In the genomic region with DNA sequence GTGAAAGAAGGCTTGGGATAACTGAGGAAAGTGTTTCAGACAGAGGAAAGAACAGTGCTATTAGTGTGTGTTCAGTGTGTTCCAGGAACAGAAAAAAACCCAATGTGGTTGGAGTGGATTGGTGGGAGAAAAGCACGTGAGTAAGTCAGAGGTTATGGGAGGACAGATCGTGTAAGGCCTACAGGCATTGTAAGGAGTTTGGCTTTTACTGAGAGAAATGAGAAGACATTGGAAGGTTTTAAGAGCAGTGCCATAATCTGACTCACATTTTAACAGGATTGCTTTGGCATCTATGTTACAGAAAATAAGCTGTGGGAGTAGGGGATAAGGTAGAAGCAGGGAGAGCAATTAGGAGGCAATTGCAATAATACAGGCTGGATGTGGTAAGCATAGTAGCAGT, we compare ENCODE assay signal across 12 cellular contexts. TPM values are rescaled to one million over a fixed set of nuclear protein-coding genes. Genes with fewer than 3 reads are reported as not detected.
DNase-seq lines count a peak whose midpoint lies in the region; ATAC-seq and TF ChIP-seq lines count a peak whose summit lies in the region.
"Had no signal": no experiment of that assay in that cellular context is flagged by ENCODE, and none has a peak within 500 bp of the region (broad histone marks: within the 10 kb centered on the region; RNA-seq: fewer than 3 reads in every experiment).

No MANE protein-coding gene starts in this region.

- H3K36me3 ChIP-seq in cardiac muscle cell (peaks cover 38% of the 10 kb centered on the region), adipocyte (ENCODE audit: control insufficient read depth, insufficient read depth, low read length, severe bottlenecking) (peaks cover 35% of the 10 kb centered on the region), mesenchymal stem cell (ENCODE audit: control insufficient read depth in 1 of 2, insufficient read depth in 2 of 2, low read depth in 1 of 2, low read length in 2 of 2) (peaks cover 0 to 53% of the 10 kb centered on the region in 2 experiments), vagina (peaks cover 4 to 31% of the 10 kb centered on the region in 2 donors), neuronal stem cell (replicated peaks in 1 of 2; ENCODE audit: control insufficient read depth in 2 of 2, insufficient read depth in 2 of 2, low read length in 2 of 2) (peaks cover 7 to 70% of the 10 kb centered on the region in 2 donors)

- H2AK5ac ChIP-seq in mesenchymal stem cell (ENCODE audit: low read length, severe bottlenecking) (no peak overlapping the region), neuronal stem cell (ENCODE audit: low read depth, low read length) (no peak overlapping the region)

- H2BK12ac ChIP-seq in mesenchymal stem cell (ENCODE audit: low read length in 2 of 2) (no peak overlapping the region), neuronal stem cell (ENCODE audit: low read length) (no peak overlapping the region)

- no peak overlapping the region for H3K4me3 ChIP-seq in cardiac muscle cell
- no peak overlapping the region for H3K4me3 ChIP-seq in right cardiac atrium (ENCODE audit: low read length)
- H3K4me3 ChIP-seq in adipocyte (ENCODE audit: low read length): peak overlapping the region; percentile 92
- H3K4me3 ChIP-seq in mesenchymal stem cell (ENCODE audit: insufficient read depth in 1 of 2, low read depth in 1 of 2, low read length in 2 of 2): peak overlapping the region in 1 of 2 experiments; percentile 23
- no peak overlapping the region for H3K4me3 ChIP-seq in vagina
- H3K4me3 ChIP-seq in neuronal stem cell (ENCODE audit: low read length in 2 of 2): no peak overlapping the region
- H3K4me3 ChIP-seq: SJSA1 had no signal

- H3K4ac ChIP-seq in mesenchymal stem cell (ENCODE audit: low read depth in 1 of 2, low read length in 2 of 2) (no peak overlapping the region), neuronal stem cell (ENCODE audit: low read length) (no peak overlapping the region)

- H4K8ac ChIP-seq in mesenchymal stem cell (ENCODE audit: low read length): no peak overlapping the region
- H4K8ac ChIP-seq in neuronal stem cell (ENCODE audit: low read depth, low read length): no peak overlapping the region

- H2AFZ ChIP-seq in mesenchymal stem cell (ENCODE audit: low read depth, low read length): no peak overlapping the region
- no peak overlapping the region for H2AFZ ChIP-seq in neuronal stem cell (ENCODE audit: low read length)

- H3K18ac ChIP-seq in mesenchymal stem cell (ENCODE audit: low read depth in 1 of 2, low read length in 2 of 2): no peak overlapping the region
- no peak overlapping the region for H3K18ac ChIP-seq in neuronal stem cell (ENCODE audit: low read length)

- H3K14ac ChIP-seq in mesenchymal stem cell (ENCODE audit: low read length in 2 of 2) (no peak overlapping the region), neuronal stem cell (ENCODE audit: low read length) (no peak overlapping the region)

- TF ChIP-seq CTCF in cardiac muscle cell (IDR thresholded peaks at IDR 0.05; ENCODE audit: low read depth, low read length): no peak
- TF ChIP-seq CTCF in vagina (IDR thresholded peaks at IDR 0.05): no peak

- peak overlapping the region; percentile 27 for H3K27ac ChIP-seq in cardiac muscle cell
- H3K27ac ChIP-seq in right cardiac atrium (ENCODE audit: low read length): no peak overlapping the region
- H3K27ac ChIP-seq in mesenchymal stem cell (ENCODE audit: low read length, poor library complexity, severe bottlenecking): no peak overlapping the region
- H3K27ac ChIP-seq in vagina: peak overlapping the region; percentile 40
- no peak overlapping the region for H3K27ac ChIP-seq in neuronal stem cell (replicated peaks; ENCODE audit: low read length)
- H3K27ac ChIP-seq: SJSA1 had no signal

- H2BK5ac ChIP-seq in mesenchymal stem cell (ENCODE audit: low read depth, low read length, poor library complexity, severe bottlenecking) (no peak overlapping the region), neuronal stem cell (ENCODE audit: low read length) (no peak overlapping the region)

- no peak for ATAC-seq in right cardiac atrium
- no peak for ATAC-seq in HG02678 (IDR thresholded peaks at IDR 0.05; ENCODE audit: unreplicated experiment)

- peaks cover 20% of the 10 kb centered on the region for H3K4me1 ChIP-seq in cardiac muscle cell (ENCODE audit: low read depth)
- peaks cover 4% of the 10 kb centered on the region for H3K4me1 ChIP-seq in right cardiac atrium (ENCODE audit: control insufficient read depth, insufficient read depth, low read length)
- H3K4me1 ChIP-seq in adipocyte (ENCODE audit: control insufficient read depth, insufficient read depth, low read length): peaks cover 67% of the 10 kb centered on the region
- no peaks in the 10 kb centered on the region for H3K4me1 ChIP-seq in mesenchymal stem cell (ENCODE audit: control insufficient read depth, insufficient read depth, low read depth, low read length)
- peaks cover 63% of the 10 kb centered on the region for H3K4me1 ChIP-seq in vagina
- H3K4me1 ChIP-seq in neuronal stem cell (ENCODE audit: control insufficient read depth in 2 of 2, insufficient read depth in 1 of 2, low read depth in 1 of 2, low read length in 2 of 2): peaks cover 0 to 9% of the 10 kb centered on the region in 2 donors

- no peak for TF ChIP-seq POLR2A in vagina (IDR thresholded peaks at IDR 0.05)

- H4K91ac ChIP-seq in mesenchymal stem cell (ENCODE audit: low read length) (no peak overlapping the region), neuronal stem cell (ENCODE audit: low read depth, low read length, poor library complexity) (no peak overlapping the region)

- intact Hi-C loops in right cardiac atrium (cut with DNase I): loop anchor here in 1 of 4 donors (10.0 kb wide), 1 partner anchor 156 kb away; a partner anchor contains a TSS
- intact Hi-C loops in vagina (cut with DNase I): no loop called here

- H3K79me1 ChIP-seq in mesenchymal stem cell (replicated peaks; ENCODE audit: low read length, poor library complexity, severe bottlenecking): peaks cover 5% of the 10 kb centered on the region
- peaks cover 5% of the 10 kb centered on the region for H3K79me1 ChIP-seq in neuronal stem cell (ENCODE audit: low read depth, low read length)

- H3K9me3 ChIP-seq in cardiac muscle cell (ENCODE audit: low read depth) (no peaks in the 10 kb centered on the region), right cardiac atrium (ENCODE audit: control insufficient read depth, low read length) (no peaks in the 10 kb centered on the region), adipocyte (ENCODE audit: control insufficient read depth, low read length) (no peaks in the 10 kb centered on the region), mesenchymal stem cell (ENCODE audit: control insufficient read depth, low read length) (no peaks in the 10 kb centered on the region), vagina (no peaks in the 10 kb centered on the region), neuronal stem cell (replicated peaks in 1 of 2; ENCODE audit: control insufficient read depth in 2 of 2, insufficient read depth in 1 of 2, low read depth in 1 of 2, low read length in 2 of 2) (no peaks in the 10 kb centered on the region)

- H2BK15ac ChIP-seq in mesenchymal stem cell (ENCODE audit: low read depth, poor library complexity, severe bottlenecking) (no peak overlapping the region), neuronal stem cell (ENCODE audit: low read length) (no peak overlapping the region)

- H3K27me3 ChIP-seq in cardiac muscle cell: no peaks in the 10 kb centered on the region
- no peaks in the 10 kb centered on the region for H3K27me3 ChIP-seq in right cardiac atrium (ENCODE audit: control insufficient read depth, insufficient read depth)
- no peaks in the 10 kb centered on the region for H3K27me3 ChIP-seq in adipocyte (replicated peaks; ENCODE audit: control insufficient read depth, insufficient read depth, low read length)
- H3K27me3 ChIP-seq in mesenchymal stem cell (ENCODE audit: control insufficient read depth in 1 of 2, insufficient read depth in 1 of 2, low read length in 2 of 2): no peaks in the 10 kb centered on the region
- H3K27me3 ChIP-seq in vagina: no peaks in the 10 kb centered on the region
- no peaks in the 10 kb centered on the region for H3K27me3 ChIP-seq in neuronal stem cell (ENCODE audit: control insufficient read depth in 3 of 3, insufficient read depth in 3 of 3, low read depth in 1 of 3, low read length in 3 of 3)
- H3K27me3 ChIP-seq: SJSA1 had no signal

- DNase-seq in cardiac muscle cell (ENCODE audit: low read depth in 1 of 2, low spot score in 1 of 2) (peak in 1 of 2 donors; percentile 72), right cardiac atrium (no peak), adipocyte (ENCODE audit: low read depth) (peak; percentile 33), mesenchymal stem cell (no peak), vagina (ENCODE audit: extremely low spot score in 2 of 2) (no peak), SKM-1 (lab: John Stamatoyannopoulos, UW; ENCODE audit: unreplicated experiment) (no peak), neuronal stem cell (ENCODE audit: low spot score) (no peak)
- DNase-seq: aorta; NCI-H1105 treated with DMSO at 0.1 percent for 48 hours; stimulated activated CD4-positive, alpha-beta T cell treated with anti-CD3 and anti-CD28 coated beads, Interleukin-12 subunit alpha, Interleukin-12 subunit beta, amount 100 ng/mL, for 4 hours had no signal

- H3K23ac ChIP-seq in mesenchymal stem cell (ENCODE audit: low read length in 2 of 2) (no peak overlapping the region), neuronal stem cell (ENCODE audit: low read depth, low read length, poor library complexity) (no peak overlapping the region)

- no peak overlapping the region for H3K4me2 ChIP-seq in mesenchymal stem cell (ENCODE audit: low read length, poor library complexity, severe bottlenecking)
- H3K4me2 ChIP-seq in neuronal stem cell (ENCODE audit: insufficient read depth, low read length, poor library complexity, severe bottlenecking): no peak overlapping the region

- H3K9ac ChIP-seq in adipocyte (ENCODE audit: low read length): peak overlapping the region; percentile 98
- peak overlapping the region; percentile 40 for H3K9ac ChIP-seq in mesenchymal stem cell (ENCODE audit: low read length)
- no peak overlapping the region for H3K9ac ChIP-seq in neuronal stem cell (ENCODE audit: low read depth, low read length, poor library complexity)

- whole genome bisulfite sequencing in right cardiac atrium: 32% methylated on average over 2 of the region's 2 CpGs
- WGBS in mesenchymal stem cell: 93% methylated on average over 2 of the region's 2 CpGs
- WGBS in neuronal stem cell (ENCODE audit: extremely low coverage in 2 of 2, insufficient read length in 2 of 2, insufficient replicate concordance in 1 of 2), 2 donors: no CpG with 5 or more reads among the region's 2 CpGs

- no peak overlapping the region for H2BK120ac ChIP-seq in mesenchymal stem cell (ENCODE audit: low read depth, low read length)
- no peak overlapping the region for H2BK120ac ChIP-seq in neuronal stem cell (ENCODE audit: low read depth, low read length)

RNA-seq across cellular contexts. Expression of a gene that starts 4.8 kb away (rescaled TPM):
- 72.5 and 77.3 TPM in 2 replicates for total RNA-seq in cardiac muscle cell
- polyA plus RNA-seq in cardiac muscle cell: 179 and 202 TPM in 2 replicates
- 10 to 100 TPM; 36.5 to 74.7 (median 52.4) TPM for total RNA-seq in right cardiac atrium
- 41.1 TPM for polyA plus RNA-seq in right cardiac atrium
- 136 TPM for polyA plus RNA-seq in mesenchymal stem cell (2013, experiment 1 of 2)
- 141 TPM for polyA plus RNA-seq in mesenchymal stem cell (2013, experiment 2 of 2)
- total RNA-seq in vagina: 48.4 TPM
- 85.5 TPM for polyA plus RNA-seq in neuronal stem cell (2013, experiment 1 of 2)
- 82.7 TPM for polyA plus RNA-seq in neuronal stem cell (2013, experiment 2 of 2)

RNA-seq across cellular contexts. Expression of a gene that starts 22.4 kb away (rescaled TPM):
- not detected in 2 replicates for total RNA-seq in cardiac muscle cell
- 0.42 TPM in 1 of 2 replicates, not detected in the other for polyA plus RNA-seq in cardiac muscle cell
- total RNA-seq in right cardiac atrium: under 1 TPM in 1 of 4 donors, not detected in 3; 0.09 TPM
- not detected for polyA plus RNA-seq in right cardiac atrium
- not detected for polyA plus RNA-seq in mesenchymal stem cell (2013, experiment 1 of 2)
- polyA plus RNA-seq in mesenchymal stem cell (2013, experiment 2 of 2): not detected
- total RNA-seq in vagina: not detected
- not detected for polyA plus RNA-seq in neuronal stem cell (2013, experiment 1 of 2)
- polyA plus RNA-seq in neuronal stem cell (2013, experiment 2 of 2): not detected
- total RNA-seq: aorta, SJSA1 had no signal
- polyA plus RNA-seq: aorta had no signal

RNA-seq across cellular contexts. Expression of a gene that starts 40.5 kb away (rescaled TPM):
- total RNA-seq in cardiac muscle cell: 0.06 and 0.60 TPM in 2 replicates
- 0.19 and 1.5 TPM in 2 replicates for polyA plus RNA-seq in cardiac muscle cell
- total RNA-seq in right cardiac atrium: 1 to 10 TPM; 3.3 to 6.4 (median 6.0) TPM
- 1.4 TPM for polyA plus RNA-seq in right cardiac atrium
- polyA plus RNA-seq in mesenchymal stem cell (2013, experiment 1 of 2): 0.08 TPM
- 0.04 TPM for polyA plus RNA-seq in mesenchymal stem cell (2013, experiment 2 of 2)
- 12.5 TPM for total RNA-seq in vagina
- not detected for polyA plus RNA-seq in neuronal stem cell (2013, experiment 1 of 2)
- polyA plus RNA-seq in neuronal stem cell (2013, experiment 2 of 2): 0.06 TPM

Comparison
In these comparisons a context has a peak if more than half of its experiments do, and no peak if none do; other contexts are left out.
1. H3K27ac ChIP-seq: peak in cardiac muscle cell (single experiment) and vagina (single experiment); none in right cardiac atrium (single experiment), mesenchymal stem cell (single experiment) and neuronal stem cell (single experiment).